ENCODE assay signal across 23 cellular contexts in genomic region chr5:150738862-150739261, GRCh38.
"Had no signal": no experiment of that assay in that cellular context is flagged by ENCODE, and none has a peak within 500 bp of the region (broad histone marks: within the 10 kb centered on the region; RNA-seq: fewer than 3 reads in every experiment).

No MANE protein-coding gene starts in this region.

- H3K27ac ChIP-seq: cardiac muscle cell, hepatocyte, lower lobe of right lung, ovary, prostate gland, right atrium auricular region, SJSA1, thyroid gland, upper lobe of right lung had no signal

- H3K27me3 ChIP-seq: cardiac muscle cell, hepatocyte, ovary, right atrium auricular region, SJSA1, thyroid gland, upper lobe of right lung had no signal

- H3K4me3 ChIP-seq: cardiac muscle cell, hepatocyte, lower lobe of right lung, ovary, prostate gland, right atrium auricular region, SJSA1, thyroid gland, upper lobe of right lung had no signal

- H3K36me3 Mint-ChIP-seq: natural killer cell had no signal

- H3K27me3 Mint-ChIP-seq: activated naive CD8-positive, alpha-beta T cell treated with anti-CD3 and anti-CD28 coated beads, Interleukin-2, amount 10 ng/mL, durations not matched to agents 7 days and 5 days; stimulated activated naive CD8-positive, alpha-beta T cell treated with anti-CD3 and anti-CD28 coated beads, Interleukin-15, Interleukin-2, amounts not matched to agents 100 ng/mL and 50 ng/mL, for 24 hours had no signal

- H3K4me3 Mint-ChIP-seq: activated naive CD4-positive, alpha-beta T cell treated with anti-CD3 and anti-CD28 coated beads for 36 hours; activated naive CD8-positive, alpha-beta T cell treated with anti-CD3 and anti-CD28 coated beads, Interleukin-2, amount 10 ng/mL, durations not matched to agents 7 days and 5 days; immature natural killer cell; natural killer cell; stimulated activated naive CD8-positive, alpha-beta T cell treated with anti-CD3 and anti-CD28 coated beads, Interleukin-15, Interleukin-2, amounts not matched to agents 100 ng/mL and 50 ng/mL, for 24 hours had no signal

- H3K36me3 ChIP-seq: ovary, prostate gland had no signal

- H3K4me1 ChIP-seq: prostate gland, SJSA1, thyroid gland had no signal

- H3K27ac Mint-ChIP-seq: activated naive CD4-positive, alpha-beta T cell treated with anti-CD3 and anti-CD28 coated beads for 36 hours had no signal

- H3K4me2 ChIP-seq: hepatocyte had no signal

- H3K9me3 Mint-ChIP-seq: natural killer cell had no signal

- H2AFZ ChIP-seq: hepatocyte had no signal

- H3K9me3 ChIP-seq: lower lobe of right lung, ovary, prostate gland, right atrium auricular region, SJSA1, thyroid gland, upper lobe of right lung had no signal

- ATAC-seq: left lobe of liver, lower lobe of right lung, natural killer cell, upper lobe of right lung had no signal

- DNase-seq: activated effector memory CD4-positive, alpha-beta T cell treated with Interleukin-2 at 50 U/mL for 16 hours; activated naive CD4-positive, alpha-beta T cell treated with anti-CD3 and anti-CD28 coated beads for 36 hours; activated naive CD8-positive, alpha-beta T cell treated with anti-CD3 and anti-CD28 coated beads, Interleukin-2, amount 10 ng/mL, durations not matched to agents 7 days and 5 days; amygdala; dermis blood vessel endothelial cell; effector memory CD4-positive, alpha-beta T cell; foreskin melanocyte; immature natural killer cell; lower lobe of right lung; natural killer cell; ovary; stimulated activated CD4-positive, alpha-beta T cell treated with anti-CD3 and anti-CD28 coated beads, Interleukin-4, amount 100 ng/mL, for 24 hours; substantia nigra; T-helper 1 cell; thyroid gland; upper lobe of right lung had no signal
